Comparison of ENCODE assay signal across 16 cellular contexts in genomic region chr3:69408989-69409388, GRCh38. TPM values are rescaled to one million over a fixed set of nuclear protein-coding genes. Genes with fewer than 3 reads are reported as not detected.
A peak's percentile ranks its signal among the peaks of the same experiment; 100 is the strongest.
DNase-seq lines count a peak whose midpoint lies in the region; ATAC-seq and TF ChIP-seq lines count a peak whose summit lies in the region.
"Had no signal": no experiment of that assay in that cellular context is flagged by ENCODE, and none has a peak within 500 bp of the region (broad histone marks: within the 10 kb centered on the region; RNA-seq: fewer than 3 reads in every experiment).

No MANE protein-coding gene starts in this region.

- TF ChIP-seq CTCF in right atrium auricular region (IDR thresholded peaks at IDR 0.05) (no peak), upper lobe of right lung (IDR thresholded peaks at IDR 0.05) (no peak)

- whole genome bisulfite sequencing in right cardiac atrium = 69% methylated on average over 4 of the region's 4 CpGs

- H3K9me3 ChIP-seq in right atrium auricular region = peaks cover 0 to 7% of the 10 kb centered on the region in 2 donors
- no peaks in the 10 kb centered on the region for H3K9me3 ChIP-seq in right cardiac atrium (ENCODE audit: control insufficient read depth, low read length)
- peaks cover 0 to 10% of the 10 kb centered on the region in 2 donors for H3K9me3 ChIP-seq in muscle layer of duodenum (ENCODE audit: control insufficient read depth in 1 of 2, low read length in 2 of 2)
- no peaks in the 10 kb centered on the region for H3K9me3 ChIP-seq in upper lobe of right lung
- H3K9me3 ChIP-seq: MG63 had no signal

- H3K4me1 ChIP-seq in right atrium auricular region = peaks cover 0 to 34% of the 10 kb centered on the region in 2 donors
- no peaks in the 10 kb centered on the region for H3K4me1 ChIP-seq in right cardiac atrium (ENCODE audit: control insufficient read depth, insufficient read depth, low read length)
- H3K4me1 ChIP-seq in muscle layer of duodenum (ENCODE audit: control insufficient read depth in 1 of 2, insufficient read depth in 2 of 2, low read length in 2 of 2) = peaks cover 0 to 7% of the 10 kb centered on the region in 2 donors
- H3K4me1 ChIP-seq in upper lobe of right lung = peaks cover 15% of the 10 kb centered on the region
- H3K4me1 ChIP-seq: Caco-2 had no signal

- H3K27me3 ChIP-seq in right atrium auricular region = no peaks in the 10 kb centered on the region
- no peaks in the 10 kb centered on the region for H3K27me3 ChIP-seq in right cardiac atrium (ENCODE audit: control insufficient read depth, insufficient read depth)
- no peaks in the 10 kb centered on the region for H3K27me3 ChIP-seq in muscle layer of duodenum (ENCODE audit: low read depth, low read length)
- no peaks in the 10 kb centered on the region for H3K27me3 ChIP-seq in upper lobe of right lung
- H3K27me3 ChIP-seq: MG63 had no signal

- peak; percentile 59 for ATAC-seq in Right ventricle myocardium superior (ENCODE audit: poor library complexity)
- ATAC-seq in right cardiac atrium = peak; percentile 18 to 33
- no peak for ATAC-seq in upper lobe of right lung
- no peak for ATAC-seq in HG03280 (IDR thresholded peaks at IDR 0.05; ENCODE audit: unreplicated experiment)
- ATAC-seq in HG03439 (IDR thresholded peaks at IDR 0.05; ENCODE audit: unreplicated experiment) = no peak

- intact Hi-C loops in Right ventricle myocardium superior (cut with DNase I) (loop anchor here (5.0 kb wide), 1 partner anchor 87 kb away; no protein-coding TSS in a partner anchor), right cardiac atrium (cut with DNase I) (loop anchor here in 2 of 4 donors (10.0 kb wide), 1 partner anchor 84 kb away; no protein-coding TSS in a partner anchor), upper lobe of right lung (cut with DNase I) (no loop called here)

- no peak overlapping the region for H3K4me3 ChIP-seq in right atrium auricular region
- no peak overlapping the region for H3K4me3 ChIP-seq in right cardiac atrium (ENCODE audit: low read length)
- no peak overlapping the region for H3K4me3 ChIP-seq in muscle layer of duodenum (ENCODE audit: low read depth in 1 of 2, low read length in 2 of 2)
- H3K4me3 ChIP-seq in upper lobe of right lung = no peak overlapping the region
- H3K4me3 ChIP-seq: MG63 had no signal

- H3K36me3 ChIP-seq in right atrium auricular region = no peaks in the 10 kb centered on the region
- H3K36me3 ChIP-seq in muscle layer of duodenum (ENCODE audit: control insufficient read depth in 1 of 2, insufficient read depth in 2 of 2, low read length in 2 of 2) = no peaks in the 10 kb centered on the region
- H3K36me3 ChIP-seq in upper lobe of right lung = no peaks in the 10 kb centered on the region
- H3K36me3 ChIP-seq: MG63 had no signal

- no peak for DNase-seq in Right ventricle myocardium superior
- DNase-seq in right atrium auricular region (ENCODE audit: low spot score) = no peak
- no peak for DNase-seq in right cardiac atrium
- no peak for DNase-seq in upper lobe of right lung
- DNase-seq in central memory CD4-positive, alpha-beta T cell = no peak
- DNase-seq: 8988T, Caco-2, DMS53, MG63, NCI-H1092 treated with DMSO at 0.1 percent for 48 hours, NCI-H187, NCI-H69 had no signal

- H3K27ac ChIP-seq in right atrium auricular region (peak overlapping the region in 1 of 2 donors; percentile 35), right cardiac atrium (ENCODE audit: low read length) (no peak overlapping the region), muscle layer of duodenum (ENCODE audit: low read length) (peak overlapping the region; percentile 11), upper lobe of right lung (peak overlapping the region; percentile 34)
- H3K27ac ChIP-seq: KMS-11 had no signal

RNA-seq across cellular contexts. Expression of gene FRMD4B, which starts 23.1 kb away (rescaled TPM):
- total RNA-seq in Right ventricle myocardium superior (16.8 TPM), right atrium auricular region (10 to 100 TPM; 30.6 to 37.8 TPM), right cardiac atrium (10 to 100 TPM; 28.5 to 42.1 (median 31.2) TPM), upper lobe of right lung (60.7 TPM)
- 8.8 TPM for polyA plus RNA-seq in right cardiac atrium

Comparison
In these comparisons a context has a peak if more than half of its experiments do, and no peak if none do; other contexts are left out.
1. ATAC-seq: peak in Right ventricle myocardium superior (single experiment) and right cardiac atrium (2 of 2); none in upper lobe of right lung (single experiment), HG03280 (single experiment) and HG03439 (single experiment).